1 cellular context compared by ENCODE assay signal in the genomic region with DNA sequence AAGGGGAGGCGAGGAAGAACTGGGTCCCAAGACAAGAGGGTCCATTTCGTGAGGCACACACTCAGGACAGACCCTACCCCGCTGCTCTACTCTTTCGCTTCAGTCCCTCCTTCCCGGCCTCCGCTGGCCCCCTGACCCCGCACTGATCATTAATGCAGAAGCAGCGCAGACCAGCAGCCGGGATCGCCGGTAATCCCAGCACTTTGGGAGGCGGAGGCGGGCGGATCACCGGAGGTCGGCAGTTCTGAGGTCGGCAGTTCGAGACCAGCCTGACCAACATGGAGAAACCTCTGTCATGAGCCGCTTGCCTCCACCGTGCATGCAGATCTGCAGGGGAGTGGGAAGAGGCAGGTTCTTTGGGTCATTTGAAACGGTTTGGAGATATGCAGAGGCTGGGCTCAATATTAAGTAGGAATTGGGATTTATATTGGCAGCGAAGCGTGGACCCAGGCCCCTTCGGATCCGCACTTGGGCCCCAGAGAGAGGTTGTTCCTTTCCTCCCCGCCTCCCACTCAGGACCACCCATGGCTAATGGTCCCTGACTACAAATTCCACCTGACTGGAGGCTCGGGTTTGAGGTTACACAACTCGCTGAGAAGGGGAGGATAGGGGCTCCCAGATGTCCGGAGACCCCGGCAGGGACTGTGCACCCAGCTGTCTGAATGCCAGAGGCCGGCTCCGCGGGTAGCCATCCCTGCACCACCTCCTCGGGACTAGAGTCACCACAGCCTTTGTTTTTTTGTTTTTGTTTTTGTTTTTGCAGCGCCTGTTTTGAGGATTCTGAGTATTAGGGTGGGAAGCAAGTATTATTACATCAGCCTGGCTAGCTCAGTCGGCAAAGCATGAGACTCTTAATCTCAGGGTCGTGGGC.
TF ChIP-seq lines count a peak whose summit lies in the region.

No MANE protein-coding gene starts in this region.

TF ChIP-seq in HepG2, 621 proteins besides CTCF, POLR2A, EP300 and RAD21:
- TF ChIP-seq, protein P1, sequence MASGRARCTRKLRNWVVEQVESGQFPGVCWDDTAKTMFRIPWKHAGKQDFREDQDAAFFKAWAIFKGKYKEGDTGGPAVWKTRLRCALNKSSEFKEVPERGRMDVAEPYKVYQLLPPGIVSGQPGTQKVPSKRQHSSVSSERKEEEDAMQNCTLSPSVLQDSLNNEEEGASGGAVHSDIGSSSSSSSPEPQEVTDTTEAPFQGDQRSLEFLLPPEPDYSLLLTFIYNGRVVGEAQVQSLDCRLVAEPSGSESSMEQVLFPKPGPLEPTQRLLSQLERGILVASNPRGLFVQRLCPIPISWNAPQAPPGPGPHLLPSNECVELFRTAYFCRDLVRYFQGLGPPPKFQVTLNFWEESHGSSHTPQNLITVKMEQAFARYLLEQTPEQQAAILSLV (CRISPR knock-in tag; IDR thresholded peaks at IDR 0.05; ENCODE audit: borderline replicate concordance), result no peak
- TF ChIP-seq ZBTB38 (CRISPR knock-in tag; IDR thresholded peaks at IDR 0.05) (0 out of 2 replicates have a peak, but pooled peaks have one; percentile 48), ZNF720 (CRISPR knock-in tag; IDR thresholded peaks at IDR 0.05) (no peak), HNRNPLL (IDR thresholded peaks at IDR 0.05; ENCODE audit: low read depth, low read length, poor library complexity, severe bottlenecking) (no peak), ZNF597 (CRISPR knock-in tag; IDR thresholded peaks at IDR 0.05) (no peak), POLR2G (IDR thresholded peaks at IDR 0.05; ENCODE audit: low read depth, low read length) (no peak), PAX8 (CRISPR knock-in tag; IDR thresholded peaks at IDR 0.05; ENCODE audit: borderline replicate concordance) (no peak), ZBTB33 (CRISPR knock-in tag; IDR thresholded peaks at IDR 0.05) (0 out of 2 replicates have a peak, but pooled peaks have one; percentile 27), ZNF766 (CRISPR knock-in tag; IDR thresholded peaks at IDR 0.05; ENCODE audit: borderline replicate concordance) (no peak)
